ENCODE assay signal across 9 cellular contexts in the genomic region with DNA sequence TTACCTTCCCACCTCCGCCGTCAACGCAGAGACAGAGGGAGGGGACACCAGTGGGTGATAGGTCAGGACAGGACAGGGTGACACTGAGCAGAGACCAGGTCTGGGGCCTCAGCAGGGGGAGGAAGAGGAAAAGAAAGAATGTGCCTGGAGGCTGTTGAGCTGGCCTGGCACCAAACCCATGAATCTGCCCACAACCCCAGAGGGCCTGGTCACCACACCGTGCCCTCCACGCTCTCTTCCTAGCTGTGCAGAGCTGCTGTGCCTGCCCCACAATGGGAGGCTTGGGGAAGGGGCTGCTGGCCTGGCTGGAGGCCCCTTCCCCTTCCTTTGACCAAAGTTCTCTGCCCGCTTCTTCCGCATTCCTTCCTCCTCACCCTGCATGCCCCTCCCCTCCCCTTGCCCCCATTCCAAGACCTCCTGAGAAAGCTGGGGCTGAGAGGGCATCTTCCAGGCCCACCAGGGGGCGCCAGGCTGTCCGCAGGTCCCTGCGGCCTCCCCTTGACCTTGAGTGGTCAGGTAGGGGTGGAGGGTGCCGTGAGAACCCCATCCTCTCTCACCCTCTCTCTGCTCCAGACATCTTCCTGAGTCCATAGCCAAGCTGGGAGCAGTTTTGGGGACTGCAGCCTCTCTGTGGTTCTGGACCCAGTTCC. TPM values are rescaled to one million over a fixed set of nuclear protein-coding genes. Genes with fewer than 3 reads are reported as not detected.
A peak's percentile ranks its signal among the peaks of the same experiment; 100 is the strongest.
DNase-seq lines count a peak whose midpoint lies in the region; ATAC-seq and TF ChIP-seq lines count a peak whose summit lies in the region.
"Had no signal": no experiment of that assay in that cellular context is flagged by ENCODE, and none has a peak within 500 bp of the region (broad histone marks: within the 10 kb centered on the region; RNA-seq: fewer than 3 reads in every experiment).

No MANE protein-coding gene starts in this region.

- H3K27me3 ChIP-seq in A673 (replicated peaks; ENCODE audit: insufficient read depth, low read depth, low read length, poor library complexity) = peaks cover 36% of the 10 kb centered on the region
- H3K27me3 ChIP-seq: ovary had no signal

- POLR2A ChIA-PET in A673 (lab: Charles Lee; ENCODE audit: low non-redundant PET) = no interaction called here

- no peaks in the 10 kb centered on the region for H3K36me3 ChIP-seq in A673 (ENCODE audit: insufficient read depth, low read length, poor library complexity, severe bottlenecking)
- H3K36me3 ChIP-seq: ovary had no signal

- TF ChIP-seq CTCF in A673 (conservative IDR thresholded peaks at IDR 0.05; ENCODE audit: low read depth, low read length) (peak; percentile 59), GM10266 (IDR thresholded peaks at IDR 0.05; ENCODE audit: control insufficient read depth, insufficient read depth, low read depth, missing control alignments) (peak; percentile 47), fibroblast of the aortic adventitia (IDR thresholded peaks at IDR 0.05; ENCODE audit: insufficient read depth, low read length) (peak; percentile 39)

- H3K9me3 ChIP-seq in A673 (ENCODE audit: low read depth, low read length, poor library complexity, severe bottlenecking) = no peaks in the 10 kb centered on the region
- H3K9me3 ChIP-seq: ovary had no signal

- in situ Hi-C loops in SK-MEL-5 (cut with HindIII; ENCODE audit: low pct_unique_long_range_greater_than_20kb, low sequenced_read_pairs) = loop anchor here (25.0 kb wide), 1 partner anchor 453 kb away; no protein-coding TSS in a partner anchor

- H3K4me3 ChIP-seq in A673 (ENCODE audit: low read depth, low read length, poor library complexity, severe bottlenecking) = no peak overlapping the region
- H3K4me3 ChIP-seq in fibroblast of the aortic adventitia (ENCODE audit: low read depth, low read length) = no peak overlapping the region
- H3K4me3 ChIP-seq: ovary had no signal

- CTCF ChIA-PET in A673 (lab: Charles Lee) = no interaction called here

- no peaks in the 10 kb centered on the region for H3K4me1 ChIP-seq in A673 (ENCODE audit: insufficient read depth, low read length, poor library complexity, severe bottlenecking)

- no TSS peak for BruUV-seq in A673 (replicated peaks; lab: Mats Ljungman, UMichigan)

- DNase-seq in A673 (ENCODE audit: low spot score) (no peak), GM10266 (ENCODE audit: extremely low spot score) (peak; percentile 63), SK-MEL-5 (ENCODE audit: low read depth, low spot score) (peak; percentile 47), fibroblast of the aortic adventitia (ENCODE audit: low read depth) (no peak), GF-D8 (lab: John Stamatoyannopoulos, UW) (no peak), NCI-H146 treated with DMSO at 0.1 percent for 48 hours (lab: John Stamatoyannopoulos, UW; ENCODE audit: unreplicated experiment) (no peak), midbrain (lab: John Stamatoyannopoulos, UW) (no peak)
- DNase-seq: ovary had no signal

- H3K27ac ChIP-seq in A673 (ENCODE audit: low read depth, low read length, poor library complexity, severe bottlenecking) = no peak overlapping the region
- H3K27ac ChIP-seq: ovary had no signal

- ATAC-seq in HG03039 (IDR thresholded peaks at IDR 0.05; ENCODE audit: unreplicated experiment) = no peak

- intact Hi-C loops in A673 (cut with micrococcal nuclease; ENCODE audit: unreplicated experiment) = no loop called here

RNA-seq across cellular contexts. Expression of gene CACNA1I, which starts 11.0 kb away (rescaled TPM):
- total RNA-seq in A673 (2021) (0.90 and 1.4 TPM in 2 replicates), fibroblast of the aortic adventitia (ENCODE audit: low replicate concordance) (under 0.01 and 0.08 TPM in 2 replicates)
- total RNA-seq in SK-MEL-5 (2014; rRNA removed; shearing (Covaris generic)) = not detected in 2 replicates
- 0.01 TPM in 1 of 2 replicates, not detected in the other for polyA plus RNA-seq in SK-MEL-5 (2015; cell fraction: cytosol; rRNA removed)
- not detected in 2 replicates for polyA plus RNA-seq in SK-MEL-5 (2015; cell fraction: nucleus; rRNA removed)

RNA-seq across cellular contexts. Expression of gene RPS19BP1, which starts 27.0 kb away (rescaled TPM):
- 93.5 and 97.2 TPM in 2 replicates for total RNA-seq in A673 (2021)
- 173 and 176 TPM in 2 replicates for total RNA-seq in SK-MEL-5 (2014; rRNA removed; shearing (Covaris generic))
- polyA plus RNA-seq in SK-MEL-5 (2015; cell fraction: cytosol; rRNA removed) = 196 and 243 TPM in 2 replicates
- 90.0 and 127 TPM in 2 replicates for polyA plus RNA-seq in SK-MEL-5 (2015; cell fraction: nucleus; rRNA removed)
- 39.6 and 108 TPM in 2 replicates for total RNA-seq in fibroblast of the aortic adventitia (ENCODE audit: low replicate concordance)

RNA-seq across cellular contexts. Expression of gene ATF4, which starts 39.2 kb away (rescaled TPM):
- total RNA-seq in A673 (2021) (476 and 573 TPM in 2 replicates), fibroblast of the aortic adventitia (ENCODE audit: low replicate concordance) (259 and 946 TPM in 2 replicates)
- 794 and 900 TPM in 2 replicates for total RNA-seq in SK-MEL-5 (2014; rRNA removed; shearing (Covaris generic))
- 1,242 and 1,298 TPM in 2 replicates for polyA plus RNA-seq in SK-MEL-5 (2015; cell fraction: cytosol; rRNA removed)
- polyA plus RNA-seq in SK-MEL-5 (2015; cell fraction: nucleus; rRNA removed) = 960 and 1,056 TPM in 2 replicates

RNA-seq across cellular contexts. Expression of gene MIEF1, which starts 57.5 kb away (rescaled TPM):
- total RNA-seq in A673 (2021) (47.1 and 55.1 TPM in 2 replicates), fibroblast of the aortic adventitia (ENCODE audit: low replicate concordance) (24.0 and 27.7 TPM in 2 replicates)
- 34.1 and 35.5 TPM in 2 replicates for total RNA-seq in SK-MEL-5 (2014; rRNA removed; shearing (Covaris generic))
- polyA plus RNA-seq in SK-MEL-5 (2015; cell fraction: cytosol; rRNA removed) = 58.3 and 69.1 TPM in 2 replicates
- 21.0 and 33.4 TPM in 2 replicates for polyA plus RNA-seq in SK-MEL-5 (2015; cell fraction: nucleus; rRNA removed)

Comparison
In these comparisons a context has a peak if more than half of its experiments do, and no peak if none do; other contexts are left out.
1. DNase-seq: peak in GM10266 (single experiment) and SK-MEL-5 (single experiment); none in A673 (single experiment), fibroblast of the aortic adventitia (single experiment), GF-D8 (single experiment), NCI-H146 treated with DMSO at 0.1 percent for 48 hours (single experiment) and midbrain (single experiment).
2. Peak in every context shown above with its lines, with median percentiles within 50 percentile points of each other: CTCF ChIP-seq.